34 cellular contexts compared by ENCODE assay signal in the genomic region with DNA sequence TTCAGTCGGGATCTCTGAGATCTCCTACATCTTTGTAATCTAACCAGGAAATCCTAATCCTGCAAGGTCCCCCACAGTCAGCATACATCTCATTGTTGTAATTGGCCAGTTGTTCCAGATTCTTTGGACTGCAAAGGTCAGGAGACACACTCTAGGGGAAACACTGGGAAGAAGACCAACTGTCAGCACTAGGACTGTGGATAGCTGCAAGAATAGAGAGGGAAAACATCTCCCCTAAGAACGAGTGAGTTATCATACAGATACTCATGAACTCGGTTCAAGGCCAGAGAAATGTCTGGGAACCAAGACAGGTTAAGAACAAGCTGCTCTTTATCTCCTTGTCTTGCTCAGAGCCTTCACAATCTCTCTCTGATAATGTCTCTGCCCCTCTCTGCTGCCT.
"Had no signal": no experiment of that assay in that cellular context is flagged by ENCODE, and none has a peak within 500 bp of the region (broad histone marks: within the 10 kb centered on the region; RNA-seq: fewer than 3 reads in every experiment).

No MANE protein-coding gene starts in this region.

- H3K36me3 ChIP-seq: adrenal gland, brain microvascular endothelial cell, breast epithelium had no signal

- ATAC-seq: activated CD8-positive, alpha-beta T cell treated with anti-CD3 and anti-CD28 coated beads for 36 hours; activated naive CD4-positive, alpha-beta T cell treated with anti-CD3 and anti-CD28 coated beads, Interleukin-2, amount 50 U/mL, for 72 hours; activated T-cell treated with anti-CD3 and anti-CD28 coated beads, Interleukin-2, amount 50 U/mL, for 4 hours; activated T-cell treated with anti-CD3 and anti-CD28 coated beads, Interleukin-2, amount 50 U/mL, for 72 hours; activated T-helper 17 cell treated with anti-CD3 and anti-CD28 coated beads, Interleukin-2, amount 50 U/mL, for 72 hours; body of pancreas had no signal

- H3K27ac Mint-ChIP-seq: activated B cell treated with CpG ODN at 0.5 μM for 24 hours; activated CD4-positive, alpha-beta memory T cell treated with anti-CD3 and anti-CD28 coated beads for 36 hours; activated CD4-positive, alpha-beta T cell treated with anti-CD3 and anti-CD28 coated beads, Interleukin-2, amount 10 ng/mL, durations not matched to agents 24 days and 14 days; activated CD8-positive, alpha-beta T cell treated with anti-CD3 and anti-CD28 coated beads for 36 hours; activated naive CD4-positive, alpha-beta T cell treated with anti-CD3 and anti-CD28 coated beads for 36 hours; activated naive CD4-positive, alpha-beta T cell treated with anti-CD3 and anti-CD28 coated beads, Interleukin-2, amount 50 U/mL, for 72 hours; activated naive CD8-positive, alpha-beta T cell treated with anti-CD3 and anti-CD28 coated beads for 36 hours; activated T-cell treated with anti-CD3 and anti-CD28 coated beads, Interleukin-2, amount 50 U/mL, for 72 hours; activated T-helper 1 cell treated with anti-CD3 and anti-CD28 coated beads, Interleukin-12 subunit alpha, Interleukin-12 subunit beta, Interleukin-2, Interleukin-4 antibody, amounts not matched to agents 30 ng/mL and 10 ng/mL and 1 ng/mL, durations not matched to agents 14 hours and 24 hours and 36 hours; activated T-helper 17 cell treated with anti-CD3 and anti-CD28 coated beads, Interleukin-2, amount 50 U/mL, for 72 hours; T-helper 1 cell treated with Interleukin-12 subunit alpha and Interleukin-12 subunit beta and Interleukin-4 antibody, amounts not matched to agents 30 μg/mL and 1 μg/mL, for 36 hours; T-helper 2 cell treated with Interferon-gamma antibody and Interleukin-4, amounts not matched to agents 5 μg/mL and 100 μg/mL, for 36 hours had no signal

- H3K9me3 Mint-ChIP-seq: activated B cell treated with CpG ODN at 0.5 μM for 24 hours; activated CD4-positive, alpha-beta memory T cell treated with anti-CD3 and anti-CD28 coated beads for 36 hours; activated CD4-positive, alpha-beta T cell treated with anti-CD3 and anti-CD28 coated beads, Interleukin-2, amount 10 ng/mL, durations not matched to agents 24 days and 14 days; activated CD8-positive, alpha-beta T cell treated with anti-CD3 and anti-CD28 coated beads for 36 hours; activated naive CD4-positive, alpha-beta T cell treated with anti-CD3 and anti-CD28 coated beads for 36 hours; activated naive CD4-positive, alpha-beta T cell treated with anti-CD3 and anti-CD28 coated beads, Interleukin-2, amount 50 U/mL, for 72 hours; activated naive CD8-positive, alpha-beta T cell treated with anti-CD3 and anti-CD28 coated beads for 36 hours; activated T-cell treated with anti-CD3 and anti-CD28 coated beads, Interleukin-2, amount 50 U/mL, for 4 hours; activated T-helper 1 cell treated with anti-CD3 and anti-CD28 coated beads, Interleukin-12 subunit alpha, Interleukin-12 subunit beta, Interleukin-2, Interleukin-4 antibody, amounts not matched to agents 30 ng/mL and 10 ng/mL and 1 ng/mL, durations not matched to agents 14 hours and 24 hours and 36 hours; activated T-helper 17 cell treated with anti-CD3 and anti-CD28 coated beads, Interleukin-2, amount 50 U/mL, for 72 hours; T-helper 1 cell treated with Interleukin-12 subunit alpha and Interleukin-12 subunit beta and Interleukin-4 antibody, amounts not matched to agents 30 μg/mL and 1 μg/mL, for 36 hours; T-helper 2 cell treated with Interferon-gamma antibody and Interleukin-4, amounts not matched to agents 5 μg/mL and 100 μg/mL, for 36 hours had no signal

- H3K9me3 ChIP-seq: adrenal gland, body of pancreas, breast epithelium had no signal

- H3K27ac ChIP-seq: adrenal gland, body of pancreas, brain microvascular endothelial cell, breast epithelium, VCaP had no signal

- H3K36me3 Mint-ChIP-seq: activated CD4-positive, alpha-beta memory T cell treated with anti-CD3 and anti-CD28 coated beads for 36 hours; activated naive CD4-positive, alpha-beta T cell treated with anti-CD3 and anti-CD28 coated beads, Interleukin-2, amount 50 U/mL, for 72 hours; activated naive CD8-positive, alpha-beta T cell treated with anti-CD3 and anti-CD28 coated beads for 36 hours had no signal

- H3K4me3 ChIP-seq: adrenal gland, body of pancreas, breast epithelium had no signal

- H3K4me1 ChIP-seq: adrenal gland, body of pancreas, breast epithelium had no signal

- H3K4me3 Mint-ChIP-seq: activated B cell treated with CpG ODN at 0.5 μM for 24 hours; activated CD4-positive, alpha-beta memory T cell treated with anti-CD3 and anti-CD28 coated beads for 36 hours; activated CD4-positive, alpha-beta T cell treated with anti-CD3 and anti-CD28 coated beads, Interleukin-2, amount 10 ng/mL, durations not matched to agents 24 days and 14 days; activated CD8-positive, alpha-beta T cell treated with anti-CD3 and anti-CD28 coated beads for 36 hours; activated naive CD4-positive, alpha-beta T cell treated with anti-CD3 and anti-CD28 coated beads for 36 hours; activated naive CD8-positive, alpha-beta T cell treated with anti-CD3 and anti-CD28 coated beads for 36 hours; activated T-cell treated with anti-CD3 and anti-CD28 coated beads, Interleukin-2, amount 50 U/mL, for 4 hours; activated T-cell treated with anti-CD3 and anti-CD28 coated beads, Interleukin-2, amount 50 U/mL, for 72 hours; activated T-helper 1 cell treated with anti-CD3 and anti-CD28 coated beads, Interleukin-12 subunit alpha, Interleukin-12 subunit beta, Interleukin-2, Interleukin-4 antibody, amounts not matched to agents 30 ng/mL and 10 ng/mL and 1 ng/mL, durations not matched to agents 14 hours and 24 hours and 36 hours; activated T-helper 17 cell treated with anti-CD3 and anti-CD28 coated beads, Interleukin-2, amount 50 U/mL, for 72 hours; T-helper 1 cell treated with Interleukin-12 subunit alpha and Interleukin-12 subunit beta and Interleukin-4 antibody, amounts not matched to agents 30 μg/mL and 1 μg/mL, for 36 hours; T-helper 2 cell treated with Interferon-gamma antibody and Interleukin-4, amounts not matched to agents 5 μg/mL and 100 μg/mL, for 36 hours had no signal

- DNase-seq: activated B cell treated with CpG ODN at 0.5 μM for 24 hours; activated CD4-positive, alpha-beta memory T cell treated with anti-CD3 and anti-CD28 coated beads for 36 hours; activated CD4-positive, alpha-beta T cell treated with anti-CD3 and anti-CD28 coated beads for 4 hours; activated CD4-positive, alpha-beta T cell treated with anti-CD3 and anti-CD28 coated beads, Interleukin-2, amount 10 ng/mL, durations not matched to agents 24 days and 14 days; activated CD4-positive, alpha-beta T cell treated with anti-CD3 and anti-CD28 coated beads, Interleukin-2, amount 50 U/mL, for 1 hour; activated CD4-positive, alpha-beta T cell treated with anti-CD3 and anti-CD28 coated beads, Interleukin-2, amount 50 U/mL, for 4 hours; activated CD4-positive, CD25-positive, alpha-beta regulatory T cell treated with anti-CD3 and anti-CD28 coated beads, Interleukin-2, amount 50 U/mL, for 72 hours; activated CD8-positive, alpha-beta memory T cell treated with anti-CD3 and anti-CD28 coated beads, Interleukin-2, amount 50 U/mL, for 4 hours; activated CD8-positive, alpha-beta T cell treated with anti-CD3 and anti-CD28 coated beads for 36 hours; activated effector memory CD4-positive, alpha-beta T cell treated with anti-CD3 and anti-CD28 coated beads, Interleukin-2, amount 50 U/mL, for 16 hours; activated gamma-delta T cell treated with Interleukin-2 at 50 U/mL for 16 hours; activated naive CD4-positive, alpha-beta T cell; activated naive CD4-positive, alpha-beta T cell treated with anti-CD3 and anti-CD28 coated beads for 36 hours; activated naive CD4-positive, alpha-beta T cell treated with anti-CD3 and anti-CD28 coated beads, Interleukin-2, amount 50 U/mL, for 16 hours; activated naive CD8-positive, alpha-beta T cell treated with anti-CD3 and anti-CD28 coated beads for 36 hours; activated T-cell treated with anti-CD3 and anti-CD28 coated beads for 4 hours; activated T-cell treated with anti-CD3 and anti-CD28 coated beads, Interleukin-2, amount 50 U/mL, for 1 hour; activated T-cell treated with anti-CD3 and anti-CD28 coated beads, Interleukin-2, amount 50 U/mL, for 4 hours; activated T-cell treated with anti-CD3 and anti-CD28 coated beads, Interleukin-2, amount 50 U/mL, for 72 hours; adrenal gland; amniotic stem cell; aorta; body of pancreas; brain microvascular endothelial cell; central memory CD4-positive, alpha-beta T cell; T-helper 2 cell; T-helper 9 cell had no signal

- H3K4me1 Mint-ChIP-seq: activated B cell treated with CpG ODN at 0.5 μM for 24 hours; activated CD4-positive, alpha-beta T cell treated with anti-CD3 and anti-CD28 coated beads, Interleukin-2, amount 10 ng/mL, durations not matched to agents 24 days and 14 days; activated naive CD8-positive, alpha-beta T cell treated with anti-CD3 and anti-CD28 coated beads for 36 hours; activated T-helper 17 cell treated with anti-CD3 and anti-CD28 coated beads, Interleukin-2, amount 50 U/mL, for 72 hours had no signal

- H3K27me3 ChIP-seq: adrenal gland, body of pancreas, brain microvascular endothelial cell, breast epithelium had no signal
